Comparison of ENCODE assay signal across 38 cellular contexts in genomic region chr4:75470738-75471137, GRCh38.
"Had no signal": no experiment of that assay in that cellular context is flagged by ENCODE, and none has a peak within 500 bp of the region (broad histone marks: within the 10 kb centered on the region; RNA-seq: fewer than 3 reads in every experiment).

No MANE protein-coding gene starts in this region.

- H3K27ac ChIP-seq: adrenal gland, ascending aorta, body of pancreas, brain microvascular endothelial cell, breast epithelium, cardiac muscle cell had no signal

- H3K27me3 Mint-ChIP-seq: activated naive CD4-positive, alpha-beta T cell treated with anti-CD3 and anti-CD28 coated beads, Interleukin-2, amount 10 ng/mL, durations not matched to agents 7 days and 5 days; activated naive CD4-positive, alpha-beta T cell treated with anti-CD3 and anti-CD28 coated beads, Interleukin-2, amount 50 U/mL, for 24 hours; activated naive CD8-positive, alpha-beta T cell; activated naive CD8-positive, alpha-beta T cell treated with anti-CD3 and anti-CD28 coated beads for 36 hours; activated naive CD8-positive, alpha-beta T cell treated with anti-CD3 and anti-CD28 coated beads, Interleukin-2, amount 10 ng/mL, durations not matched to agents 7 days and 5 days; activated naive CD8-positive, alpha-beta T cell treated with anti-CD3 and anti-CD28 coated beads, Interleukin-2, amount 50 U/mL, for 24 hours; activated T-cell treated with anti-CD3 and anti-CD28 coated beads, Interleukin-2, amount 50 U/mL, for 24 hours; activated T-helper 17 cell treated with anti-CD3 and anti-CD28 coated beads, Interleukin-2, amount 50 U/mL, for 72 hours; central memory CD8-positive, alpha-beta T cell had no signal

- ATAC-seq: activated naive CD4-positive, alpha-beta T cell treated with anti-CD3 and anti-CD28 coated beads, Interleukin-2, amount 50 U/mL, for 72 hours; activated naive CD8-positive, alpha-beta T cell treated with anti-CD3 and anti-CD28 coated beads, Interleukin-2, amount 50 U/mL, for 24 hours; activated T-cell treated with anti-CD3 and anti-CD28 coated beads, Interleukin-2, amount 50 U/mL, for 4 hours; activated T-cell treated with anti-CD3 and anti-CD28 coated beads, Interleukin-2, amount 50 U/mL, for 72 hours; activated T-helper 17 cell treated with anti-CD3 and anti-CD28 coated beads, Interleukin-2, amount 50 U/mL, for 72 hours; body of pancreas had no signal

- H3K27me3 ChIP-seq: adrenal gland, ascending aorta, body of pancreas, brain microvascular endothelial cell, breast epithelium, cardiac muscle cell had no signal

- H3K4me1 ChIP-seq: adrenal gland, ascending aorta, body of pancreas, breast epithelium had no signal

- H3K4me3 ChIP-seq: adrenal gland, ascending aorta, body of pancreas, breast epithelium, cardiac muscle cell had no signal

- DNase-seq: activated effector memory CD4-positive, alpha-beta T cell treated with anti-CD3 and anti-CD28 coated beads, Interleukin-2, amount 50 U/mL, for 16 hours; activated effector memory CD4-positive, alpha-beta T cell treated with Interleukin-2 at 50 U/mL for 16 hours; activated gamma-delta T cell; activated gamma-delta T cell treated with Interleukin-2 at 50 U/mL for 16 hours; activated naive CD4-positive, alpha-beta T cell; activated naive CD4-positive, alpha-beta T cell treated with anti-CD3 and anti-CD28 coated beads for 36 hours; activated naive CD4-positive, alpha-beta T cell treated with anti-CD3 and anti-CD28 coated beads, Interleukin-2, amount 10 ng/mL, durations not matched to agents 7 days and 5 days; activated naive CD4-positive, alpha-beta T cell treated with anti-CD3 and anti-CD28 coated beads, Interleukin-2, amount 50 U/mL, for 16 hours; activated naive CD4-positive, alpha-beta T cell treated with Interleukin-2 at 50 U/mL for 16 hours; activated naive CD8-positive, alpha-beta T cell treated with anti-CD3 and anti-CD28 coated beads for 36 hours; activated naive CD8-positive, alpha-beta T cell treated with anti-CD3 and anti-CD28 coated beads, Interleukin-2, amount 10 ng/mL, durations not matched to agents 7 days and 5 days; activated naive CD8-positive, alpha-beta T cell treated with anti-CD3 and anti-CD28 coated beads, Interleukin-2, amount 50 U/mL, for 24 hours; activated T-cell treated with anti-CD3 and anti-CD28 coated beads, Interleukin-2, amount 50 U/mL, for 1 hour; activated T-cell treated with anti-CD3 and anti-CD28 coated beads, Interleukin-2, amount 50 U/mL, for 24 hours; activated T-cell treated with anti-CD3 and anti-CD28 coated beads, Interleukin-2, amount 50 U/mL, for 4 hours; activated T-cell treated with anti-CD3 and anti-CD28 coated beads, Interleukin-2, amount 50 U/mL, for 48 hours; activated T-cell treated with anti-CD3 and anti-CD28 coated beads, Interleukin-2, amount 50 U/mL, for 72 hours; adrenal gland; amniotic stem cell; amygdala; anterior cingulate cortex; aorta; body of pancreas; brain microvascular endothelial cell; caudate nucleus; central memory CD4-positive, alpha-beta T cell; cerebellar nuclear complex had no signal

- H3K27ac Mint-ChIP-seq: activated naive CD4-positive, alpha-beta T cell treated with anti-CD3 and anti-CD28 coated beads for 36 hours; activated naive CD4-positive, alpha-beta T cell treated with anti-CD3 and anti-CD28 coated beads, Interleukin-2, amount 10 ng/mL, durations not matched to agents 7 days and 5 days; activated naive CD4-positive, alpha-beta T cell treated with anti-CD3 and anti-CD28 coated beads, Interleukin-2, amount 50 U/mL, for 24 hours; activated naive CD4-positive, alpha-beta T cell treated with anti-CD3 and anti-CD28 coated beads, Interleukin-2, amount 50 U/mL, for 72 hours; activated naive CD8-positive, alpha-beta T cell; activated naive CD8-positive, alpha-beta T cell treated with anti-CD3 and anti-CD28 coated beads for 36 hours; activated naive CD8-positive, alpha-beta T cell treated with anti-CD3 and anti-CD28 coated beads, Interleukin-2, amount 10 ng/mL, durations not matched to agents 7 days and 5 days; activated naive CD8-positive, alpha-beta T cell treated with anti-CD3 and anti-CD28 coated beads, Interleukin-2, amount 50 U/mL, for 24 hours; activated T-cell treated with anti-CD3 and anti-CD28 coated beads, Interleukin-2, amount 50 U/mL, for 24 hours; activated T-cell treated with anti-CD3 and anti-CD28 coated beads, Interleukin-2, amount 50 U/mL, for 72 hours; activated T-helper 1 cell treated with anti-CD3 and anti-CD28 coated beads, Interleukin-12 subunit alpha, Interleukin-12 subunit beta, Interleukin-2, Interleukin-4 antibody, amounts not matched to agents 30 ng/mL and 10 ng/mL and 1 ng/mL, durations not matched to agents 14 hours and 24 hours and 36 hours; activated T-helper 17 cell treated with anti-CD3 and anti-CD28 coated beads, Interleukin-2, amount 50 U/mL, for 72 hours; activated T-helper 2 cell treated with anti-CD3 and anti-CD28 coated beads, Interferon-gamma antibody, Interleukin-2, Interleukin-4, amounts not matched to agents 10 μg/mL and 5 μg/mL and 100 μg/mL, durations not matched to agents 14 hours and 24 hours and 36 hours; brain had no signal

- H3K4me1 Mint-ChIP-seq: activated naive CD4-positive, alpha-beta T cell treated with anti-CD3 and anti-CD28 coated beads, Interleukin-2, amount 10 ng/mL, durations not matched to agents 7 days and 5 days; activated naive CD4-positive, alpha-beta T cell treated with anti-CD3 and anti-CD28 coated beads, Interleukin-2, amount 50 U/mL, for 24 hours; activated naive CD8-positive, alpha-beta T cell treated with anti-CD3 and anti-CD28 coated beads for 36 hours; activated naive CD8-positive, alpha-beta T cell treated with anti-CD3 and anti-CD28 coated beads, Interleukin-2, amount 10 ng/mL, durations not matched to agents 7 days and 5 days; activated naive CD8-positive, alpha-beta T cell treated with anti-CD3 and anti-CD28 coated beads, Interleukin-2, amount 50 U/mL, for 24 hours; activated T-helper 17 cell treated with anti-CD3 and anti-CD28 coated beads, Interleukin-2, amount 50 U/mL, for 72 hours; brain had no signal

- H3K9me3 ChIP-seq: adrenal gland, ascending aorta, body of pancreas, breast epithelium had no signal

- H3K36me3 ChIP-seq: adrenal gland, brain microvascular endothelial cell, breast epithelium, cardiac muscle cell had no signal

- H3K9me3 Mint-ChIP-seq: activated naive CD4-positive, alpha-beta T cell treated with anti-CD3 and anti-CD28 coated beads for 36 hours; activated naive CD4-positive, alpha-beta T cell treated with anti-CD3 and anti-CD28 coated beads, Interleukin-2, amount 50 U/mL, for 24 hours; activated naive CD8-positive, alpha-beta T cell treated with anti-CD3 and anti-CD28 coated beads for 36 hours; activated naive CD8-positive, alpha-beta T cell treated with anti-CD3 and anti-CD28 coated beads, Interleukin-2, amount 10 ng/mL, durations not matched to agents 7 days and 5 days; activated naive CD8-positive, alpha-beta T cell treated with anti-CD3 and anti-CD28 coated beads, Interleukin-2, amount 50 U/mL, for 24 hours; activated T-cell treated with anti-CD3 and anti-CD28 coated beads, Interleukin-2, amount 50 U/mL, for 24 hours; activated T-cell treated with anti-CD3 and anti-CD28 coated beads, Interleukin-2, amount 50 U/mL, for 4 hours; activated T-cell treated with anti-CD3 and anti-CD28 coated beads, Interleukin-2, amount 50 U/mL, for 72 hours; activated T-helper 1 cell treated with anti-CD3 and anti-CD28 coated beads, Interleukin-12 subunit alpha, Interleukin-12 subunit beta, Interleukin-2, Interleukin-4 antibody, amounts not matched to agents 30 ng/mL and 10 ng/mL and 1 ng/mL, durations not matched to agents 14 hours and 24 hours and 36 hours; activated T-helper 17 cell treated with anti-CD3 and anti-CD28 coated beads, Interleukin-2, amount 50 U/mL, for 72 hours; activated T-helper 2 cell treated with anti-CD3 and anti-CD28 coated beads, Interferon-gamma antibody, Interleukin-2, Interleukin-4, amounts not matched to agents 10 μg/mL and 5 μg/mL and 100 μg/mL, durations not matched to agents 14 hours and 24 hours and 36 hours; brain; central memory CD8-positive, alpha-beta T cell had no signal

- H3K4me3 Mint-ChIP-seq: activated naive CD4-positive, alpha-beta T cell treated with anti-CD3 and anti-CD28 coated beads for 36 hours; activated naive CD4-positive, alpha-beta T cell treated with anti-CD3 and anti-CD28 coated beads, Interleukin-2, amount 10 ng/mL, durations not matched to agents 7 days and 5 days; activated naive CD4-positive, alpha-beta T cell treated with anti-CD3 and anti-CD28 coated beads, Interleukin-2, amount 50 U/mL, for 24 hours; activated naive CD8-positive, alpha-beta T cell; activated naive CD8-positive, alpha-beta T cell treated with anti-CD3 and anti-CD28 coated beads for 36 hours; activated naive CD8-positive, alpha-beta T cell treated with anti-CD3 and anti-CD28 coated beads, Interleukin-2, amount 10 ng/mL, durations not matched to agents 7 days and 5 days; activated naive CD8-positive, alpha-beta T cell treated with anti-CD3 and anti-CD28 coated beads, Interleukin-2, amount 50 U/mL, for 24 hours; activated T-cell treated with anti-CD3 and anti-CD28 coated beads, Interleukin-2, amount 50 U/mL, for 24 hours; activated T-cell treated with anti-CD3 and anti-CD28 coated beads, Interleukin-2, amount 50 U/mL, for 4 hours; activated T-cell treated with anti-CD3 and anti-CD28 coated beads, Interleukin-2, amount 50 U/mL, for 72 hours; activated T-helper 1 cell treated with anti-CD3 and anti-CD28 coated beads, Interleukin-12 subunit alpha, Interleukin-12 subunit beta, Interleukin-2, Interleukin-4 antibody, amounts not matched to agents 30 ng/mL and 10 ng/mL and 1 ng/mL, durations not matched to agents 14 hours and 24 hours and 36 hours; activated T-helper 17 cell treated with anti-CD3 and anti-CD28 coated beads, Interleukin-2, amount 50 U/mL, for 72 hours; brain; central memory CD8-positive, alpha-beta T cell had no signal
